In the genomic region with DNA sequence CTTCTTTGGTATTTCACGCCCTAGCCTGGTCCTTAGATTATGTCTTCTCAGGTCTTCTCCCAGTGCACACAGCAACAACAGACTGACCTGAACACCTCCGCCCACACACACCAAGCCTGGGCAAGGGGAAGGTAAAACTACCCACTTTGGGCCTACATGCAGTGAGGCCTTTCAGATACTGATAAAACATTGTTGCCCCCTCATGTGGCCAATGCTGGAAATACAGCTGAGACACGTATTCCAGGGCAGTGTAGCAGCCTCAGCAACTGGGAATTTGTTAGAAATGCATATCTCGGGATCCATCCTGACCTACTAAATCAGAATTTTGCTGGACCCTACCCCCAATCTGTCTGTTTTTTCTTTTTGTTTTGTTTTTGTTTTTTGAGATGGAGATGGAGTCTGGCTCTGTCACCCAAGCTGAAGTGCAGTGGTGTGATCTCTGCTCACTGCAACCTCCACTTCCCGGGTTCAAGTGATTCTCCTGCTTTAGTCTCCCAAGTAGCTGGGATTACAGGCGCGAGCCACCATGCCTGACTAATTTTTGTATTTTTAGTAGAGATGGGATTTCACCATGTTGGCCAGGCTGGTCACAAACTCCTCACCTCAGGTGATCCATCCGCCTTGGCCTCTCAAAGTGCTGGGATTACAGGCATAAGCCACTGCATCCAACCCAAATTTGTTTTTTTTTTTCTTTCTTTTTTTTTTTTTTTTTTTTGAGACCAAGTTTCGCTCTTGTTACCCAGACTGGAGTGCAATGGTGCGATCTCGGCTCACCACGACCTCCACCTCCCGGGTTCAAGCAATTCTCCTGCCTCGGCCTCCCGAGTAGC, we compare ENCODE assay signal across 8 cellular contexts. TPM values are rescaled to one million over a fixed set of nuclear protein-coding genes. Genes with fewer than 3 reads are reported as not detected.
DNase-seq lines count a peak whose midpoint lies in the region; ATAC-seq, FAIRE-seq and TF ChIP-seq lines count a peak whose summit lies in the region.
"Not testable (repeated sequence)": the region's sequence is repeated elsewhere in the genome, so short reads cannot be mapped to it uniquely, and the experiment has no call there.

No MANE protein-coding gene starts in this region.

- in situ Hi-C loops in GM12878 (cut with MboI) = loop anchor here (5.0 kb wide), 1 partner anchor 115 kb away; no protein-coding TSS in a partner anchor

- CTCF ChIA-PET in GM12878 (lab: Yijun Ruan, JAX) = interaction anchor here (0.7 to 10.3 kb wide), 41 partner anchors 9 to 490 kb away, joined by 3 to 188 read pairs (median 5); partner anchors contain the start of genes ABCF1, ATAT1, DHX16 and MDC1

- not testable (repeated sequence) for H3K9ac ChIP-seq in GM12878 (ENCODE audit: control insufficient read depth, insufficient read depth, low read length)

- WGBS in GM12878 (ENCODE audit: insufficient coverage, insufficient replicate concordance, low lambda C conversion rate, missing lambda C conversion rate) = 57% methylated on average over 13 of the region's 15 CpGs
- WGBS in testis, 2 donors = 75% methylated on average over 15 of the region's 15 CpGs

- H4K20me1 ChIP-seq in GM12878 (ENCODE audit: control insufficient read depth, insufficient read depth) = not testable (repeated sequence)

- peak; percentile 93 for FAIRE-seq in G401.6 (lab: Jason Lieb, UNC)
- FAIRE-seq in GM12878 (lab: Jason Lieb, UNC) = peak; percentile 92

- not testable (repeated sequence) for H3K4me1 ChIP-seq in GM12878 (ENCODE audit: control insufficient read depth, insufficient read depth, low read length); right atrium auricular region; testis

- peaks cover 13% of the 10 kb centered on the region for H3K36me3 Mint-ChIP-seq in progenitor cell of endocrine pancreas (ENCODE audit: insufficient read depth)

- not testable (repeated sequence) for H3K79me2 ChIP-seq in GM12878 (ENCODE audit: control insufficient read depth, insufficient read depth, low read length)

- not testable (repeated sequence) for H3K4me2 ChIP-seq in GM12878 (ENCODE audit: control insufficient read depth, insufficient read depth)

- RAD21 ChIA-PET in GM12878 (lab: Charles Lee; ENCODE audit: unreplicated experiment) = interaction anchor here (0.8 to 3.7 kb wide), 14 partner anchors 18 to 141 kb away, joined by 3 to 22 read pairs (median 4); partner anchors contain the start of gene DHX16

- H3K36me3 ChIP-seq in GM12878 (ENCODE audit: control insufficient read depth in 2 of 2, insufficient read depth in 2 of 2, low read length in 1 of 2) = peaks cover 8 to 13% of the 10 kb centered on the region in 2 experiments; a peak in 3 of 4 replicates
- H3K36me3 ChIP-seq in right atrium auricular region = peaks cover 25% of the 10 kb centered on the region
- not testable (repeated sequence) for H3K36me3 ChIP-seq in testis (ENCODE audit: low read depth, missing control alignments)

- not testable (repeated sequence) for H3K27ac ChIP-seq in GM12878 (ENCODE audit: control insufficient read depth, insufficient read depth); right atrium auricular region; testis

- ATAC-seq in HG03571 (IDR thresholded peaks at IDR 0.05; ENCODE audit: unreplicated experiment) (peak; percentile 55), GM12878 (peak; percentile 96)

- TF ChIP-seq EP300 in GM12878 (IDR thresholded peaks at IDR 0.05; ENCODE audit: borderline replicate concordance in 1 of 2, control insufficient read depth in 1 of 2, low read depth in 2 of 2, low read length in 2 of 2) = not testable (repeated sequence)

- not testable (repeated sequence) for H3K4me3 ChIP-seq in GM12878, right atrium auricular region, testis

- H3K4me3 Mint-ChIP-seq in progenitor cell of endocrine pancreas (ENCODE audit: low read depth) = not testable (repeated sequence)

- not testable (repeated sequence) for H3K27me3 ChIP-seq in GM12878 (replicated peaks in 1 of 2; ENCODE audit: control insufficient read depth in 2 of 2, insufficient read depth in 2 of 2, low read length in 1 of 2); right atrium auricular region; testis

- peak; percentile 59 for TF ChIP-seq RAD21 in GM12878 (IDR thresholded peaks at IDR 0.05; ENCODE audit: insufficient read depth, low read depth, low read length)

- peak overlapping the region; percentile 68 for H3K27ac Mint-ChIP-seq in progenitor cell of endocrine pancreas

- not testable (repeated sequence) for H3K9me3 ChIP-seq in GM12878 (replicated peaks; ENCODE audit: control insufficient read depth, insufficient read depth, low read length); right atrium auricular region; testis

- intact Hi-C loops in GM12878 (cut with micrococcal nuclease; ENCODE audit: unreplicated experiment) = loop anchor here (1.0 to 2.0 kb wide), 2 partner anchors 57 to 114 kb away; no protein-coding TSS in a partner anchor
- intact Hi-C loops in testis (cut with DNase I; ENCODE audit: low total_unique reads) = not testable (repeated sequence)

- DNase-seq in NCI-H524 (lab: John Stamatoyannopoulos, UW) (peak; percentile 52 to 70), GM12878 (ENCODE audit: low read depth, low spot score) (peak; percentile 51), right atrium auricular region (ENCODE audit: low spot score) (peak; percentile 88), progenitor cell of endocrine pancreas (ENCODE audit: low spot score, unreplicated experiment) (peak; percentile 67), testis (peak; percentile 90)
- DNase-seq in activated CD4-positive, CD25-positive, alpha-beta regulatory T cell (lab: John Stamatoyannopoulos, UW) = peak; percentile 57 to 76 (median 59)

- BruUV-seq in GM12878 (replicated peaks; lab: Mats Ljungman, UMichigan) = not testable (repeated sequence)

- H3K27me3 Mint-ChIP-seq in progenitor cell of endocrine pancreas = not testable (repeated sequence)

- POLR2A ChIA-PET in GM12878 (lab: Charles Lee) = interaction anchor here (0.5 to 1.9 kb wide), 9 partner anchors 16 to 1949 kb away, joined by 3 to 7 read pairs (median 4); partner anchors contain the start of gene PRR3

- not testable (repeated sequence) for H3K4me1 Mint-ChIP-seq in progenitor cell of endocrine pancreas (ENCODE audit: low read depth)

- SMC1A ChIA-PET in GM12878 (lab: Charles Lee; ENCODE audit: uncharacterized antibody, unreplicated experiment) = interaction anchor here (0.5 to 3.5 kb wide), 23 partner anchors 8 to 484 kb away, joined by 3 to 50 read pairs (median 4); partner anchors contain the start of genes ABCF1 and MRPS18B

- TF ChIP-seq POLR2A in GM12878 (IDR thresholded peaks at IDR 0.05; ENCODE audit: low read depth, low read length) = peak; percentile 59
- TF ChIP-seq POLR2A in testis (IDR thresholded peaks at IDR 0.05) = not testable (repeated sequence)

- peak; percentile 82 to 85 (median 84) for TF ChIP-seq CTCF in GM12878 (IDR thresholded peaks at IDR 0.05 in 2 of 3, conservative IDR thresholded peaks at IDR 0.05 in 1 of 3; ENCODE audit: control insufficient read depth in 2 of 3, extremely low read depth in 1 of 3, insufficient read depth in 1 of 3, low read depth in 3 of 3, low read length in 3 of 3)
- TF ChIP-seq CTCF in right atrium auricular region (IDR thresholded peaks at IDR 0.05) = peak; percentile 69 to 86
- peak; percentile 75 for TF ChIP-seq CTCF in progenitor cell of endocrine pancreas (IDR thresholded peaks at IDR 0.05; ENCODE audit: unreplicated experiment)
- TF ChIP-seq CTCF in testis (IDR thresholded peaks at IDR 0.05) = peak; percentile 66 to 71 (median 69)

- H2AFZ ChIP-seq in GM12878 (ENCODE audit: control insufficient read depth, low read depth, low read length) = not testable (repeated sequence)

- not testable (repeated sequence) for H3K9me3 Mint-ChIP-seq in progenitor cell of endocrine pancreas (ENCODE audit: low read depth)

RNA-seq across cellular contexts. Expression of gene PPP1R10, which starts 19.5 kb away (rescaled TPM):
- total RNA-seq in GM12878 (2013; cell fraction: nucleolus; rRNA removed) = 156 and 174 TPM in 2 replicates
- total RNA-seq in GM12878 (2014; rRNA removed) (81.1 and 83.8 TPM in 2 replicates), GM12878 (2014; rRNA removed; fragmentation: Illumina TruSeq; extraction: Trizol) (42.7 and 42.9 TPM in 2 replicates), GM12878 (2021) (75.1 and 78.7 TPM in 2 replicates), right atrium auricular region (10 to 100 TPM; 18.4 to 20.6 TPM), progenitor cell of endocrine pancreas (141 and 142 TPM in 2 replicates), testis (10 to 100 TPM; 50.8 to 72.7 TPM)
- 23.2 TPM for polyA plus RNA-seq in GM12878 (2011; ENCODE audit: low read depth)
- polyA plus RNA-seq in GM12878 (2011; rRNA removed) (22.9 and 37.6 TPM in 2 replicates), GM12878 (2014; fragmentation: Illumina TruSeq; extraction: Trizol) (68.0 and 76.2 TPM in 2 replicates), GM12878 (2014; fragmentation: Nextera tagmentation; extraction: Ambion mirVana) (10 to 100 TPM; 11.3 to 22.6 TPM), GM12878 (2014; rRNA removed) (36.7 and 37.9 TPM in 2 replicates), GM12878 (2016; fragmentation: Nextera tagmentation; extraction: Ambion mirVana) (10 to 100 TPM; 39.6 to 46.1 TPM), testis (ENCODE audit: insufficient read depth, low read depth, low replicate concordance) (47.4 TPM)
- 18.5 TPM in 2 replicates for polyA plus RNA-seq in GM12878 (2011; cell fraction: cytosol; rRNA removed)
- polyA plus RNA-seq in GM12878 (2011; cell fraction: nucleus; rRNA removed) = 68.7 and 69.0 TPM in 2 replicates
- polyA plus RNA-seq in GM12878 (2012) = 16.0 and 28.3 TPM in 2 replicates
- polyA minus RNA-seq in GM12878 (2011; rRNA and poly(A)+ RNA removed) = 131 and 159 TPM in 2 replicates
- polyA minus RNA-seq in GM12878 (2011; cell fraction: cytosol; rRNA and poly(A)+ RNA removed) = 16.3 and 23.9 TPM in 2 replicates
- polyA minus RNA-seq in GM12878 (2011; cell fraction: nucleus; rRNA and poly(A)+ RNA removed) = 188 and 320 TPM in 2 replicates

RNA-seq across cellular contexts. Expression of gene MRPS18B, which starts 20.1 kb away (rescaled TPM):
- total RNA-seq in GM12878 (2013; cell fraction: nucleolus; rRNA removed) = 29.8 and 30.1 TPM in 2 replicates
- total RNA-seq in GM12878 (2014; rRNA removed) = 108 and 113 TPM in 2 replicates
- 112 and 121 TPM in 2 replicates for total RNA-seq in GM12878 (2014; rRNA removed; fragmentation: Illumina TruSeq; extraction: Trizol)
- 80.9 and 87.7 TPM in 2 replicates for total RNA-seq in GM12878 (2021)
- polyA plus RNA-seq in GM12878 (2011; ENCODE audit: low read depth) = 75.6 TPM
- polyA plus RNA-seq in GM12878 (2011; rRNA removed) = 104 and 133 TPM in 2 replicates
- 163 and 222 TPM in 2 replicates for polyA plus RNA-seq in GM12878 (2011; cell fraction: cytosol; rRNA removed)
- polyA plus RNA-seq in GM12878 (2011; cell fraction: nucleus; rRNA removed) = 53.8 and 56.7 TPM in 2 replicates
- polyA plus RNA-seq in GM12878 (2012) = 87.0 and 101 TPM in 2 replicates
- polyA plus RNA-seq in GM12878 (2014; fragmentation: Illumina TruSeq; extraction: Trizol) = 208 and 218 TPM in 2 replicates
- polyA plus RNA-seq in GM12878 (2014; fragmentation: Nextera tagmentation; extraction: Ambion mirVana) = 100 to 1,000 TPM; 219 to 259 TPM
- polyA plus RNA-seq in GM12878 (2014; rRNA removed) = 118 and 166 TPM in 2 replicates
- 100 to 1,000 TPM; 132 to 147 TPM for polyA plus RNA-seq in GM12878 (2016; fragmentation: Nextera tagmentation; extraction: Ambion mirVana)
- 97.8 and 178 TPM in 2 replicates for polyA minus RNA-seq in GM12878 (2011; rRNA and poly(A)+ RNA removed)
- 44.4 and 60.7 TPM in 2 replicates for polyA minus RNA-seq in GM12878 (2011; cell fraction: cytosol; rRNA and poly(A)+ RNA removed)
- 21.8 and 28.8 TPM in 2 replicates for polyA minus RNA-seq in GM12878 (2011; cell fraction: nucleus; rRNA and poly(A)+ RNA removed)
- 10 to 100 TPM; 65.6 to 87.7 TPM for total RNA-seq in right atrium auricular region
- total RNA-seq in progenitor cell of endocrine pancreas = 27.5 and 28.2 TPM in 2 replicates
- total RNA-seq in testis = 10 to 100 TPM; 36.1 to 49.5 TPM
- 54.5 TPM for polyA plus RNA-seq in testis (ENCODE audit: insufficient read depth, low read depth, low replicate concordance)

RNA-seq across cellular contexts. Expression of gene ABCF1, which starts 26.3 kb away (rescaled TPM):
- 19.3 and 20.7 TPM in 2 replicates for total RNA-seq in GM12878 (2013; cell fraction: nucleolus; rRNA removed)
- total RNA-seq in GM12878 (2014; rRNA removed) = 55.2 and 55.3 TPM in 2 replicates
- 57.4 and 63.4 TPM in 2 replicates for total RNA-seq in GM12878 (2014; rRNA removed; fragmentation: Illumina TruSeq; extraction: Trizol)
- total RNA-seq in GM12878 (2021) = 65.8 and 74.7 TPM in 2 replicates
- polyA plus RNA-seq in GM12878 (2011; ENCODE audit: low read depth) = 29.1 TPM
- 21.8 and 34.6 TPM in 2 replicates for polyA plus RNA-seq in GM12878 (2011; rRNA removed)
- polyA plus RNA-seq in GM12878 (2011; cell fraction: cytosol; rRNA removed) = 52.2 and 54.0 TPM in 2 replicates
- polyA plus RNA-seq in GM12878 (2011; cell fraction: nucleus; rRNA removed) = 69.8 and 87.7 TPM in 2 replicates
- 43.7 and 48.6 TPM in 2 replicates for polyA plus RNA-seq in GM12878 (2012)
- 68.4 and 79.6 TPM in 2 replicates for polyA plus RNA-seq in GM12878 (2014; fragmentation: Illumina TruSeq; extraction: Trizol)
- 10 to 100 TPM; 21.3 to 26.1 TPM for polyA plus RNA-seq in GM12878 (2014; fragmentation: Nextera tagmentation; extraction: Ambion mirVana)
- polyA plus RNA-seq in GM12878 (2014; rRNA removed) = 45.6 and 49.9 TPM in 2 replicates
- 10 to 100 TPM; 56.5 to 62.3 TPM for polyA plus RNA-seq in GM12878 (2016; fragmentation: Nextera tagmentation; extraction: Ambion mirVana)
- 63.1 and 67.0 TPM in 2 replicates for polyA minus RNA-seq in GM12878 (2011; rRNA and poly(A)+ RNA removed)
- polyA minus RNA-seq in GM12878 (2011; cell fraction: cytosol; rRNA and poly(A)+ RNA removed) = 27.0 and 42.0 TPM in 2 replicates
- 15.8 and 43.3 TPM in 2 replicates for polyA minus RNA-seq in GM12878 (2011; cell fraction: nucleus; rRNA and poly(A)+ RNA removed)
- total RNA-seq in right atrium auricular region = 10 to 100 TPM; 33.9 to 41.3 TPM
- total RNA-seq in progenitor cell of endocrine pancreas = 72.0 and 78.7 TPM in 2 replicates
- total RNA-seq in testis = 10 to 100 TPM; 63.2 to 67.1 TPM
- 104 TPM for polyA plus RNA-seq in testis (ENCODE audit: insufficient read depth, low read depth, low replicate concordance)

RNA-seq across cellular contexts. Expression of gene ATAT1, which starts 29.1 kb away (rescaled TPM):
- 20.0 and 21.2 TPM in 2 replicates for total RNA-seq in GM12878 (2013; cell fraction: nucleolus; rRNA removed)
- 4.5 and 4.7 TPM in 2 replicates for total RNA-seq in GM12878 (2014; rRNA removed)
- total RNA-seq in GM12878 (2014; rRNA removed; fragmentation: Illumina TruSeq; extraction: Trizol) = 2.5 and 2.9 TPM in 2 replicates
- 7.1 and 9.0 TPM in 2 replicates for total RNA-seq in GM12878 (2021)
- polyA plus RNA-seq in GM12878 (2011; ENCODE audit: low read depth) = 11.5 TPM
- 3.6 and 4.8 TPM in 2 replicates for polyA plus RNA-seq in GM12878 (2011; rRNA removed)
- 5.0 and 5.4 TPM in 2 replicates for polyA plus RNA-seq in GM12878 (2011; cell fraction: cytosol; rRNA removed)
- 25.6 and 26.0 TPM in 2 replicates for polyA plus RNA-seq in GM12878 (2011; cell fraction: nucleus; rRNA removed)
- polyA plus RNA-seq in GM12878 (2012) = 11.5 and 11.8 TPM in 2 replicates
- 6.8 and 10.2 TPM in 2 replicates for polyA plus RNA-seq in GM12878 (2014; fragmentation: Illumina TruSeq; extraction: Trizol)
- 1 to 10 TPM; 1.1 to 1.7 TPM for polyA plus RNA-seq in GM12878 (2014; fragmentation: Nextera tagmentation; extraction: Ambion mirVana)
- polyA plus RNA-seq in GM12878 (2014; rRNA removed) = 12.7 and 13.1 TPM in 2 replicates
- polyA plus RNA-seq in GM12878 (2016; fragmentation: Nextera tagmentation; extraction: Ambion mirVana) = 10 to 100 TPM; 12.2 to 14.2 TPM
- polyA minus RNA-seq in GM12878 (2011; rRNA and poly(A)+ RNA removed) = 1.6 and 2.3 TPM in 2 replicates
- 1.7 and 2.1 TPM in 2 replicates for polyA minus RNA-seq in GM12878 (2011; cell fraction: cytosol; rRNA and poly(A)+ RNA removed)
- 4.2 and 6.1 TPM in 2 replicates for polyA minus RNA-seq in GM12878 (2011; cell fraction: nucleus; rRNA and poly(A)+ RNA removed)
- total RNA-seq in right atrium auricular region = 1 to 10 TPM; 1.6 to 1.8 TPM
- 71.2 and 74.2 TPM in 2 replicates for total RNA-seq in progenitor cell of endocrine pancreas
- 10 to 100 TPM; 20.7 to 36.4 TPM for total RNA-seq in testis
- 29.4 TPM for polyA plus RNA-seq in testis (ENCODE audit: insufficient read depth, low read depth, low replicate concordance)

RNA-seq across cellular contexts. Expression of gene PRR3, which starts 40.4 kb away (rescaled TPM):
- total RNA-seq in GM12878 (2013; cell fraction: nucleolus; rRNA removed) = 29.1 and 31.4 TPM in 2 replicates
- total RNA-seq in GM12878 (2014; rRNA removed) (20.0 and 22.7 TPM in 2 replicates), GM12878 (2014; rRNA removed; fragmentation: Illumina TruSeq; extraction: Trizol) (18.5 and 19.2 TPM in 2 replicates), GM12878 (2021) (19.5 and 20.2 TPM in 2 replicates), right atrium auricular region (1 to 10 TPM; 2.3 to 3.7 TPM), progenitor cell of endocrine pancreas (16.6 and 19.7 TPM in 2 replicates), testis (10 to 100 TPM; 11.2 to 22.9 TPM)
- 7.4 TPM for polyA plus RNA-seq in GM12878 (2011; ENCODE audit: low read depth)
- polyA plus RNA-seq in GM12878 (2011; rRNA removed) (15.7 and 22.9 TPM in 2 replicates), GM12878 (2014; fragmentation: Illumina TruSeq; extraction: Trizol) (38.2 and 44.6 TPM in 2 replicates), GM12878 (2014; fragmentation: Nextera tagmentation; extraction: Ambion mirVana) (10 to 100 TPM; 14.0 to 16.3 TPM), GM12878 (2014; rRNA removed) (28.5 and 28.8 TPM in 2 replicates), GM12878 (2016; fragmentation: Nextera tagmentation; extraction: Ambion mirVana) (10 to 100 TPM; 18.4 to 20.8 TPM), testis (ENCODE audit: insufficient read depth, low read depth, low replicate concordance) (11.0 TPM)
- 23.3 and 27.6 TPM in 2 replicates for polyA plus RNA-seq in GM12878 (2011; cell fraction: cytosol; rRNA removed)
- 19.7 and 20.5 TPM in 2 replicates for polyA plus RNA-seq in GM12878 (2011; cell fraction: nucleus; rRNA removed)
- 11.9 and 14.0 TPM in 2 replicates for polyA plus RNA-seq in GM12878 (2012)
- 19.4 and 23.9 TPM in 2 replicates for polyA minus RNA-seq in GM12878 (2011; rRNA and poly(A)+ RNA removed)
- polyA minus RNA-seq in GM12878 (2011; cell fraction: cytosol; rRNA and poly(A)+ RNA removed) = 4.7 and 5.3 TPM in 2 replicates
- 7.4 and 13.3 TPM in 2 replicates for polyA minus RNA-seq in GM12878 (2011; cell fraction: nucleus; rRNA and poly(A)+ RNA removed)
